ENCODE assay signal across 8 cellular contexts in the genomic region with DNA sequence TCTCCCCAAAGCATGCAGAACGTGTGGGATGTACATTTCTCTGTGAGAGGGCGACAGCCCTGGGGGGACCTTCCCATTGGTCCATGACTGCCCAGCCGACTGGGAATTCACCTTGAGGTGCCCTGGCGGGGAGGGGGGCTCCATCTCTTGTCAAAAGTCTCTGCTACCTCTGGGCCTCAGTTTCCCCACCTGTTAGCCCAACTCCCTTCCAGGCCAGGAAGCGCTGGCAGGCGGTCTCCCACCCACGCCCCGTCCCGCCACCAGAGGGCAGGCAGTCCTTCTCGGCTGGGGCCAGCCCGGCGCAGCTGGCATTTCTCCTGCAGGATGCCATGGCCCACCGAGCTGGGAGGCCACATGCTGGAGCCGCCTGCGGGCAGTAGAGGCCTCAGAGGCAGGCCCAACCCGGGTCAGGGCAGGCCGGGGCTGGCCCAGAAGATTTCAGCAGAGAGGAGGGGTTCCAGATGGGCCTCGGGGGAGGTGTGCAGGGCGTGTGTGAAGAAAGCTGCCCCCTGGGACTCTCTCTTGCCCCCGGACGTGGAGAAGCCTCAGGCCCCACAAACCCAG. TPM values are rescaled to one million over a fixed set of nuclear protein-coding genes. Genes with fewer than 3 reads are reported as not detected.
DNase-seq lines count a peak whose midpoint lies in the region; ATAC-seq and TF ChIP-seq lines count a peak whose summit lies in the region.

No MANE protein-coding gene starts in this region.

- no peaks in the 10 kb centered on the region for H3K9me3 Mint-ChIP-seq in activated naive CD8-positive, alpha-beta T cell (ENCODE audit: low read depth)

- peak overlapping the region; percentile 96 for H3K4me3 Mint-ChIP-seq in activated naive CD8-positive, alpha-beta T cell

- TF ChIP-seq CTCF in AG09319 (IDR thresholded peaks at IDR 0.05; ENCODE audit: low read depth, low read length) = peak; percentile 82

- DNase-seq in AG09319 (ENCODE audit: extremely low read depth, low read depth) = no peak
- peak; percentile 79 for DNase-seq in H4 (ENCODE audit: low spot score)
- peak; percentile 17 for DNase-seq in SHP77 treated with DMSO at 0.1 percent for 48 hours (lab: John Stamatoyannopoulos, UW)
- DNase-seq in Right ventricle myocardium superior = peak; percentile 85
- peak; percentile 81 for DNase-seq in sciatic nerve (ENCODE audit: low spot score)
- DNase-seq in pons (ENCODE audit: low spot score) = no peak
- no peak for DNase-seq in SKM-1 (lab: John Stamatoyannopoulos, UW; ENCODE audit: unreplicated experiment)

- peaks cover 79% of the 10 kb centered on the region for H3K4me1 Mint-ChIP-seq in activated naive CD8-positive, alpha-beta T cell (ENCODE audit: low read depth)

- H3K27me3 Mint-ChIP-seq in activated naive CD8-positive, alpha-beta T cell = no peaks in the 10 kb centered on the region

- intact Hi-C loops in Right ventricle myocardium superior (cut with DNase I) (no loop called here), sciatic nerve (cut with DNase I) (no loop called here)

- no peaks in the 10 kb centered on the region for H3K36me3 Mint-ChIP-seq in activated naive CD8-positive, alpha-beta T cell

- peak overlapping the region; percentile 46 for H3K27ac Mint-ChIP-seq in activated naive CD8-positive, alpha-beta T cell

- ATAC-seq in Right ventricle myocardium superior (ENCODE audit: poor library complexity) (peak; percentile 40), sciatic nerve (no peak)

RNA-seq across cellular contexts. Expression of a gene that starts 16.6 kb away (rescaled TPM):
- 0.06 and 1.5 TPM in 2 replicates for total RNA-seq in H4 (2014; rRNA removed; shearing (Covaris generic))
- total RNA-seq in Right ventricle myocardium superior = 0.75 TPM
- 2.5 TPM for total RNA-seq in sciatic nerve

RNA-seq across cellular contexts. Expression of a gene that starts 27.3 kb away (rescaled TPM):
- total RNA-seq in H4 (2014; rRNA removed; shearing (Covaris generic)) = 30.3 and 33.9 TPM in 2 replicates
- total RNA-seq in Right ventricle myocardium superior (54.4 TPM), sciatic nerve (152 TPM)

RNA-seq across cellular contexts. Expression of a gene that starts 32.8 kb away (rescaled TPM):
- 30.1 and 30.7 TPM in 2 replicates for total RNA-seq in H4 (2014; rRNA removed; shearing (Covaris generic))
- 4.3 TPM for total RNA-seq in Right ventricle myocardium superior
- 22.2 TPM for total RNA-seq in sciatic nerve

RNA-seq across cellular contexts. Expression of a gene that starts 58.3 kb away (rescaled TPM):
- 0.68 and 0.72 TPM in 2 replicates for total RNA-seq in H4 (2014; rRNA removed; shearing (Covaris generic))
- total RNA-seq in Right ventricle myocardium superior = not detected
- not detected for total RNA-seq in sciatic nerve

Comparison
In these comparisons a context has a peak if more than half of its experiments do, and no peak if none do; other contexts are left out.
1. DNase-seq: peak in H4 (single experiment), SHP77 treated with DMSO at 0.1 percent for 48 hours (single experiment), Right ventricle myocardium superior (single experiment) and sciatic nerve (single experiment); none in AG09319 (single experiment), pons (single experiment) and SKM-1 (single experiment).